15 cellular contexts compared by ENCODE assay signal in genomic region chr18:12315911-12316310, GRCh38. TPM values are rescaled to one million over a fixed set of nuclear protein-coding genes. Genes with fewer than 3 reads are reported as not detected.
A peak's percentile ranks its signal among the peaks of the same experiment; 100 is the strongest.
DNase-seq lines count a peak whose midpoint lies in the region; ATAC-seq, FAIRE-seq and TF ChIP-seq lines count a peak whose summit lies in the region.
"Had no signal": no experiment of that assay in that cellular context is flagged by ENCODE, and none has a peak within 500 bp of the region (broad histone marks: within the 10 kb centered on the region; RNA-seq: fewer than 3 reads in every experiment).

No MANE protein-coding gene starts in this region.

- peak overlapping the region in 10 of 11 experiments; percentile 2 to 67 (median 37); a peak in 10 of 22 replicates for H3K9ac ChIP-seq in BLaER1 treated with 17β-estradiol and CSF1 and Interleukin-3, amounts not matched to agents 10 nM and 100 nM
- H3K9ac ChIP-seq in GM12878 (ENCODE audit: control insufficient read depth, insufficient read depth, low read length) (no peak overlapping the region), skeletal muscle satellite cell (ENCODE audit: low read depth, low read length) (peak overlapping the region; percentile 32)

- H4K20me1 ChIP-seq in BLaER1 treated with 17β-estradiol and CSF1 and Interleukin-3, amounts not matched to agents 10 nM and 100 nM: peaks cover 59 to 95% (median 81%) of the 10 kb centered on the region in 11 experiments
- no peaks in the 10 kb centered on the region for H4K20me1 ChIP-seq in GM12878 (ENCODE audit: control insufficient read depth, insufficient read depth)

- no peaks in the 10 kb centered on the region for H3K27me3 ChIP-seq in BLaER1 treated with 17β-estradiol and CSF1 and Interleukin-3, amounts not matched to agents 10 nM and 100 nM
- H3K27me3 ChIP-seq in GM12878 (replicated peaks in 1 of 2; ENCODE audit: control insufficient read depth in 2 of 2, insufficient read depth in 2 of 2, low read length in 1 of 2) (no peaks in the 10 kb centered on the region), heart left ventricle (no peaks in the 10 kb centered on the region), skeletal muscle satellite cell (ENCODE audit: control insufficient read depth, insufficient read depth, low read length) (no peaks in the 10 kb centered on the region), ovary (no peaks in the 10 kb centered on the region)
- H3K27me3 ChIP-seq: dorsolateral prefrontal cortex, left lung had no signal

- RAD21 ChIA-PET in GM12878 (lab: Charles Lee; ENCODE audit: unreplicated experiment): no interaction called here

- SMC1A ChIA-PET in GM12878 (lab: Charles Lee; ENCODE audit: uncharacterized antibody, unreplicated experiment): interaction anchor here (3.0 kb wide), 1 partner anchor 7 kb away, joined by 10 read pairs; no protein-coding TSS in a partner anchor

- peak overlapping the region; percentile 68 to 97 (median 83) for H3K4me2 ChIP-seq in BLaER1 treated with 17β-estradiol and CSF1 and Interleukin-3, amounts not matched to agents 10 nM and 100 nM
- H3K4me2 ChIP-seq in GM12878 (ENCODE audit: control insufficient read depth, insufficient read depth) (peak overlapping the region; percentile 47), skeletal muscle satellite cell (ENCODE audit: low read length) (peak overlapping the region; percentile 35)

- no peak overlapping the region for H2AFZ ChIP-seq in GM12878 (ENCODE audit: control insufficient read depth, low read depth, low read length)

- no peak for TF ChIP-seq POLR2A in GM12878 (IDR thresholded peaks at IDR 0.05; ENCODE audit: low read depth, low read length)
- TF ChIP-seq POLR2A in heart left ventricle (IDR thresholded peaks at IDR 0.05): no peak
- TF ChIP-seq POLR2A in ovary (IDR thresholded peaks at IDR 0.05): no peak

- CTCF ChIA-PET in GM12878 (lab: Yijun Ruan, JAX): interaction anchor here (4.7 kb wide), 1 partner anchor 12 kb away, joined by 32 read pairs; no protein-coding TSS in a partner anchor

- peak overlapping the region in 10 of 11 experiments; percentile 33 to 90 (median 42); a peak in 16 of 22 replicates for H3K27ac ChIP-seq in BLaER1 treated with 17β-estradiol and CSF1 and Interleukin-3, amounts not matched to agents 10 nM and 100 nM
- peak overlapping the region; percentile 75 for H3K27ac ChIP-seq in GM12878 (ENCODE audit: control insufficient read depth, insufficient read depth)
- peak overlapping the region; percentile 10 to 82 (median 54) for H3K27ac ChIP-seq in heart left ventricle
- no peak overlapping the region for H3K27ac ChIP-seq in ovary
- H3K27ac ChIP-seq: dorsolateral prefrontal cortex, left lung had no signal

- ATAC-seq in GM12878: no peak
- ATAC-seq in heart left ventricle: peak; percentile 43 to 78 (median 68)
- ATAC-seq: left lung had no signal

- intact Hi-C loops in GM12878 (cut with micrococcal nuclease; ENCODE audit: unreplicated experiment) (no loop called here), heart left ventricle (cut with DNase I) (loop anchor here in 2 of 10 donors (5.0 kb wide), 2 partner anchors 39 to 56 kb away; no protein-coding TSS in a partner anchor), ovary (cut with DNase I) (no loop called here)

- 40% methylated on average over 5 of the region's 5 CpGs for WGBS in GM12878 (ENCODE audit: insufficient coverage, insufficient replicate concordance, low lambda C conversion rate, missing lambda C conversion rate)
- WGBS in heart left ventricle, 4 donors: 15 to 36% (median 26%) methylated on average over 5 of the region's 5 CpGs
- WGBS in ovary, 3 donors: 41 to 58% (median 52%) methylated on average over 5 of the region's 5 CpGs

- H3K4me1 ChIP-seq in BLaER1 treated with 17β-estradiol and CSF1 and Interleukin-3, amounts not matched to agents 10 nM and 100 nM: peaks cover 80 to 98% (median 85%) of the 10 kb centered on the region in 10 experiments
- H3K4me1 ChIP-seq in GM12878 (ENCODE audit: control insufficient read depth, insufficient read depth, low read length) (peaks cover 28% of the 10 kb centered on the region), heart left ventricle (peaks cover 0 to 60% (median 53%) of the 10 kb centered on the region in 12 donors), skeletal muscle satellite cell (ENCODE audit: control insufficient read depth, insufficient read depth, low read length) (peaks cover 59% of the 10 kb centered on the region), ovary (ENCODE audit: insufficient read depth) (peaks cover 4% of the 10 kb centered on the region)

- peak overlapping the region in 5 of 10 experiments; percentile 0 to 34 (median 18); a peak in 7 of 20 replicates for H3K4me3 ChIP-seq in BLaER1 treated with 17β-estradiol and CSF1 and Interleukin-3, amounts not matched to agents 10 nM and 100 nM
- H3K4me3 ChIP-seq in GM12878 (0 out of 2 replicates have a peak overlapping the region, but pooled peaks have one; percentile 26), heart left ventricle (no peak overlapping the region), skeletal muscle satellite cell (ENCODE audit: low read length) (peak overlapping the region; percentile 17), ovary (no peak overlapping the region)
- H3K4me3 ChIP-seq: dorsolateral prefrontal cortex, left lung had no signal

- TF ChIP-seq EP300 in GM12878 (IDR thresholded peaks at IDR 0.05; ENCODE audit: borderline replicate concordance in 1 of 2, control insufficient read depth in 1 of 2, low read depth in 2 of 2, low read length in 2 of 2) (no peak), ovary (IDR thresholded peaks at IDR 0.05) (no peak)

- TF ChIP-seq RAD21 in GM12878 (IDR thresholded peaks at IDR 0.05; ENCODE audit: insufficient read depth, low read depth, low read length): no peak

- POLR2A ChIA-PET in GM12878 (lab: Charles Lee): no interaction called here

- FAIRE-seq in GM12878 (lab: Jason Lieb, UNC): no peak

- in situ Hi-C loops in GM12878 (cut with MboI): no loop called here

- peaks cover 63 to 95% (median 82%) of the 10 kb centered on the region in 11 experiments for H3K36me3 ChIP-seq in BLaER1 treated with 17β-estradiol and CSF1 and Interleukin-3, amounts not matched to agents 10 nM and 100 nM
- H3K36me3 ChIP-seq in GM12878 (ENCODE audit: control insufficient read depth in 2 of 2, insufficient read depth in 2 of 2, low read length in 1 of 2): peaks cover 0 to 3% of the 10 kb centered on the region in 2 experiments; a peak in 2 of 4 replicates
- peaks cover 0 to 82% (median 52%) of the 10 kb centered on the region in 9 donors for H3K36me3 ChIP-seq in heart left ventricle
- peaks cover 90% of the 10 kb centered on the region for H3K36me3 ChIP-seq in skeletal muscle satellite cell (ENCODE audit: insufficient read depth, low read length)
- H3K36me3 ChIP-seq in ovary: no peaks in the 10 kb centered on the region

- H3K79me2 ChIP-seq in GM12878 (ENCODE audit: control insufficient read depth, insufficient read depth, low read length): no peaks in the 10 kb centered on the region; the same call in 1 of the 2 replicates

- peaks cover 8 to 19% (median 18%) of the 10 kb centered on the region in 11 experiments for H3K9me3 ChIP-seq in BLaER1 treated with 17β-estradiol and CSF1 and Interleukin-3, amounts not matched to agents 10 nM and 100 nM (replicated peaks in 1 of 11)
- peaks cover 9% of the 10 kb centered on the region; the same call in 2 of the 3 replicates for H3K9me3 ChIP-seq in GM12878 (replicated peaks; ENCODE audit: control insufficient read depth, insufficient read depth, low read length)
- H3K9me3 ChIP-seq in heart left ventricle: peaks cover 0 to 14% (median 8%) of the 10 kb centered on the region in 12 donors
- H3K9me3 ChIP-seq in skeletal muscle satellite cell (replicated peaks; ENCODE audit: low read length): no peaks in the 10 kb centered on the region
- no peaks in the 10 kb centered on the region for H3K9me3 ChIP-seq in ovary

- no peak for TF ChIP-seq CTCF in GM12878 (IDR thresholded peaks at IDR 0.05 in 2 of 3, conservative IDR thresholded peaks at IDR 0.05 in 1 of 3; ENCODE audit: control insufficient read depth in 2 of 3, extremely low read depth in 1 of 3, insufficient read depth in 1 of 3, low read depth in 3 of 3, low read length in 3 of 3)
- no peak for TF ChIP-seq CTCF in heart left ventricle (IDR thresholded peaks at IDR 0.05)
- TF ChIP-seq CTCF in ovary (IDR thresholded peaks at IDR 0.05): no peak

- no peak for DNase-seq in GM12878 (ENCODE audit: low read depth, low spot score)
- DNase-seq in heart left ventricle: peak; percentile 64 to 86 (median 78)
- DNase-seq in COLO829 (ENCODE audit: low spot score): no peak
- DNase-seq in cerebellar cortex (ENCODE audit: low spot score): no peak
- no peak for DNase-seq in ovary
- no peak for DNase-seq in amygdala (lab: John Stamatoyannopoulos, UW)
- DNase-seq: activated CD4-positive, alpha-beta T cell treated with anti-CD3 and anti-CD28 coated beads for 48 hours; activated T-cell treated with anti-CD3 and anti-CD28 coated beads, Interleukin-2, amount 50 U/mL, for 1 hour; DMS153; dorsolateral prefrontal cortex; KG1; left lung; NCI-H1417 treated with DMSO at 0.1 percent for 48 hours had no signal

- BruUV-seq in GM12878 (replicated peaks; lab: Mats Ljungman, UMichigan): no TSS peak

TF ChIP-seq in GM12878, 131 proteins besides CTCF, POLR2A, EP300 and RAD21 (continues in another document):
- TF ChIP-seq POLR2AphosphoS5 (IDR thresholded peaks at IDR 0.05; ENCODE audit: low read length): no peak

RNA-seq across cellular contexts. Expression of gene TUBB6, which starts 7.9 kb away (rescaled TPM):
- 43.5 and 49.0 TPM in 2 replicates for total RNA-seq in GM12878 (2013; cell fraction: nucleolus; rRNA removed)
- total RNA-seq in GM12878 (2014; rRNA removed) (189 and 197 TPM in 2 replicates), GM12878 (2014; rRNA removed; fragmentation: Illumina TruSeq; extraction: Trizol) (59.3 and 67.4 TPM in 2 replicates), GM12878 (2021) (94.0 and 97.7 TPM in 2 replicates), heart left ventricle (100 to 1,000 TPM in 6 of 9 donors, 10 to 100 TPM in 3; 64.8 to 421 (median 126) TPM), ovary (100 to 1,000 TPM in 6 of 7 donors, 10 to 100 TPM in 1; 85.6 to 155 (median 139) TPM)
- 29.8 TPM for polyA plus RNA-seq in GM12878 (2011; ENCODE audit: low read depth)
- polyA plus RNA-seq in GM12878 (2011; rRNA removed) (14.7 and 27.4 TPM in 2 replicates), GM12878 (2014; fragmentation: Illumina TruSeq; extraction: Trizol) (34.0 and 55.0 TPM in 2 replicates), GM12878 (2014; fragmentation: Nextera tagmentation; extraction: Ambion mirVana) (10 to 100 TPM; 47.0 to 66.8 TPM), GM12878 (2014; rRNA removed) (213 and 262 TPM in 2 replicates), GM12878 (2016; fragmentation: Nextera tagmentation; extraction: Ambion mirVana) (100 to 1,000 TPM; 149 to 160 TPM), heart left ventricle (100 to 1,000 TPM in 1 of 2 donors, 10 to 100 TPM in 1; 90.4 to 800 TPM), ovary (10 to 100 TPM; 77.3 to 95.5 TPM)
- 40.8 and 63.2 TPM in 2 replicates for polyA plus RNA-seq in GM12878 (2011; cell fraction: cytosol; rRNA removed)
- polyA plus RNA-seq in GM12878 (2011; cell fraction: nucleus; rRNA removed): 31.2 and 60.2 TPM in 2 replicates
- polyA plus RNA-seq in GM12878 (2012): 52.7 and 61.0 TPM in 2 replicates
- 28.0 and 43.6 TPM in 2 replicates for polyA minus RNA-seq in GM12878 (2011; rRNA and poly(A)+ RNA removed)
- 12.6 and 22.6 TPM in 2 replicates for polyA minus RNA-seq in GM12878 (2011; cell fraction: cytosol; rRNA and poly(A)+ RNA removed)
- polyA minus RNA-seq in GM12878 (2011; cell fraction: nucleus; rRNA and poly(A)+ RNA removed): 5.3 and 15.6 TPM in 2 replicates
- 661 and 1,104 TPM in 2 replicates for total RNA-seq in skeletal muscle satellite cell (2012; rRNA removed)

Comparison
In these comparisons a context has a peak if more than half of its experiments do, and no peak if none do; other contexts are left out.
1. H3K27ac ChIP-seq: peak in BLaER1 treated with 17β-estradiol and CSF1 and Interleukin-3, amounts not matched to agents 10 nM and 100 nM (10 of 11), GM12878 (single experiment) and heart left ventricle (12 of 12); none in ovary (0 of 2).
2. H3K4me3 ChIP-seq: peak in GM12878 (single experiment) and skeletal muscle satellite cell (single experiment); none in heart left ventricle (0 of 12) and ovary (single experiment).
3. DNase-seq: peak in heart left ventricle (5 of 5); none in GM12878 (single experiment), COLO829 (single experiment), cerebellar cortex (single experiment), ovary (0 of 5) and amygdala (0 of 56).
4. Peak in every context shown above with its lines, with median percentiles within 50 percentile points of each other: H3K4me2 ChIP-seq.